8 cellular contexts compared by ENCODE assay signal in genomic region chr12:56449622-56449984, GRCh38. TPM values are rescaled to one million over a fixed set of nuclear protein-coding genes. Genes with fewer than 3 reads are reported as not detected.
DNase-seq lines count a peak whose midpoint lies in the region; ATAC-seq and TF ChIP-seq lines count a peak whose summit lies in the region.

No MANE protein-coding gene starts in this region.

- H3K27me3 ChIP-seq in adipocyte (replicated peaks; ENCODE audit: control insufficient read depth, insufficient read depth, low read length) = peaks cover 7% of the 10 kb centered on the region
- no peaks in the 10 kb centered on the region for H3K27me3 ChIP-seq in left lung
- no peaks in the 10 kb centered on the region for H3K27me3 ChIP-seq in tibial nerve

- H3K27ac ChIP-seq in left lung (peak overlapping the region; percentile 83 to 86), tibial nerve (peak overlapping the region; percentile 76 to 89 (median 82))

- no peak for TF ChIP-seq POLR2A in tibial nerve (IDR thresholded peaks at IDR 0.05)

- 29 to 34% methylated on average over 5 of the region's 5 CpGs for WGBS in tibial nerve, 2 donors

- H3K36me3 Mint-ChIP-seq in activated T-cell treated with anti-CD3 and anti-CD28 coated beads, Interleukin-2, amount 50 U/mL, for 4 hours (ENCODE audit: insufficient read depth) = no peaks in the 10 kb centered on the region

- peak overlapping the region; percentile 86 for H3K9ac ChIP-seq in adipocyte (ENCODE audit: low read length)

- H3K4me1 ChIP-seq in adipocyte (ENCODE audit: control insufficient read depth, insufficient read depth, low read length) (peaks cover 4% of the 10 kb centered on the region), left lung (peaks cover 0 to 15% of the 10 kb centered on the region in 2 donors), tibial nerve (peaks cover 0 to 8% (median 3%) of the 10 kb centered on the region in 4 donors)

- TF ChIP-seq EP300 in tibial nerve (IDR thresholded peaks at IDR 0.05) = no peak

- no peaks in the 10 kb centered on the region for H3K9me3 Mint-ChIP-seq in activated T-cell treated with anti-CD3 and anti-CD28 coated beads, Interleukin-2, amount 50 U/mL, for 4 hours

- no peak for DNase-seq in activated T-cell treated with anti-CD3 and anti-CD28 coated beads, Interleukin-2, amount 50 U/mL, for 4 hours
- no peak for DNase-seq in activated T-cell treated with anti-CD3 and anti-CD28 coated beads, Interleukin-2, amount 50 U/mL, for 48 hours
- no peak for DNase-seq in adipocyte (ENCODE audit: low read depth)
- DNase-seq in left lung = no peak
- DNase-seq in tibial nerve (ENCODE audit: low spot score in 2 of 2) = no peak
- DNase-seq in HuH-7.5 (ENCODE audit: low spot score) = no peak
- no peak for DNase-seq in cerebellar cortex (ENCODE audit: low spot score)

- H3K9me3 ChIP-seq in adipocyte (ENCODE audit: control insufficient read depth, low read length) = no peaks in the 10 kb centered on the region
- H3K9me3 ChIP-seq in left lung = no peaks in the 10 kb centered on the region
- no peaks in the 10 kb centered on the region for H3K9me3 ChIP-seq in tibial nerve

- intact Hi-C loops in left lung (cut with DNase I) = no loop called here

- TF ChIP-seq CTCF in left lung (IDR thresholded peaks at IDR 0.05) = no peak
- no peak for TF ChIP-seq CTCF in tibial nerve (IDR thresholded peaks at IDR 0.05)

- no peaks in the 10 kb centered on the region for H3K27me3 Mint-ChIP-seq in activated T-cell treated with anti-CD3 and anti-CD28 coated beads, Interleukin-2, amount 50 U/mL, for 4 hours (ENCODE audit: low read depth)

- peak overlapping the region; percentile 88 for H3K4me3 Mint-ChIP-seq in activated T-cell treated with anti-CD3 and anti-CD28 coated beads, Interleukin-2, amount 50 U/mL, for 4 hours

- no peak for ATAC-seq in activated T-cell treated with anti-CD3 and anti-CD28 coated beads, Interleukin-2, amount 50 U/mL, for 4 hours
- peak; percentile 1 for ATAC-seq in left lung
- ATAC-seq in HG02642 (IDR thresholded peaks at IDR 0.05; ENCODE audit: poor library complexity, unreplicated experiment) = no peak

- no peaks in the 10 kb centered on the region for H3K36me3 ChIP-seq in adipocyte (ENCODE audit: control insufficient read depth, insufficient read depth, low read length, severe bottlenecking)
- no peaks in the 10 kb centered on the region for H3K36me3 ChIP-seq in left lung
- H3K36me3 ChIP-seq in tibial nerve = no peaks in the 10 kb centered on the region

- H3K4me3 ChIP-seq in adipocyte (ENCODE audit: low read length) = peak overlapping the region; percentile 89
- H3K4me3 ChIP-seq in left lung = peak overlapping the region; percentile 65 to 95
- peak overlapping the region; percentile 56 to 85 (median 60) for H3K4me3 ChIP-seq in tibial nerve

- peaks cover 12% of the 10 kb centered on the region for H3K4me1 Mint-ChIP-seq in activated T-cell treated with anti-CD3 and anti-CD28 coated beads, Interleukin-2, amount 50 U/mL, for 4 hours (ENCODE audit: low read depth)

RNA-seq across cellular contexts. Expression of gene TIMELESS, which starts 0.4 kb away (rescaled TPM):
- total RNA-seq in activated T-cell treated with anti-CD3 and anti-CD28 coated beads, Interleukin-2, amount 50 U/mL, for 4 hours = 10 to 100 TPM; 35.2 to 45.2 (median 36.6) TPM
- 10 to 100 TPM; 15.0 to 22.1 TPM for total RNA-seq in left lung
- 1 to 10 TPM; 3.6 to 5.1 (median 4.2) TPM for total RNA-seq in tibial nerve

RNA-seq across cellular contexts. Expression of gene MIP, which starts 4.9 kb away (rescaled TPM):
- under 1 TPM in 1 of 3 donors, not detected in 2; 0.08 TPM for total RNA-seq in activated T-cell treated with anti-CD3 and anti-CD28 coated beads, Interleukin-2, amount 50 U/mL, for 4 hours
- total RNA-seq in left lung = not detected
- total RNA-seq in tibial nerve = not detected

RNA-seq across cellular contexts. Expression of gene SPRYD4, which starts 18.8 kb away (rescaled TPM):
- total RNA-seq in activated T-cell treated with anti-CD3 and anti-CD28 coated beads, Interleukin-2, amount 50 U/mL, for 4 hours = 1 to 10 TPM; 4.0 to 4.8 (median 4.1) TPM
- total RNA-seq in left lung = 1 to 10 TPM; 2.5 to 3.3 TPM
- 1 to 10 TPM; 2.4 to 3.1 (median 2.8) TPM for total RNA-seq in tibial nerve

RNA-seq across cellular contexts. Expression of gene GLS2, which starts 38.4 kb away (rescaled TPM):
- total RNA-seq in activated T-cell treated with anti-CD3 and anti-CD28 coated beads, Interleukin-2, amount 50 U/mL, for 4 hours = 1 to 10 TPM; 1.7 to 4.2 (median 2.2) TPM
- 1 to 10 TPM; 3.0 to 5.9 TPM for total RNA-seq in left lung
- 1 to 10 TPM in 3 of 4 donors, not detected in 1; 2.1 to 3.1 (median 2.1) TPM for total RNA-seq in tibial nerve
